ENCODE assay signal across 7 cellular contexts in genomic region chr14:31419179-31420012, GRCh38. TPM values are rescaled to one million over a fixed set of nuclear protein-coding genes. Genes with fewer than 3 reads are reported as not detected.
DNase-seq lines count a peak whose midpoint lies in the region; TF ChIP-seq lines count a peak whose summit lies in the region.

No MANE protein-coding gene starts in this region.

- no peaks in the 10 kb centered on the region for H3K27me3 ChIP-seq in neutrophil

- DNase-seq in H4 (ENCODE audit: low spot score), result peak; percentile 7
- DNase-seq in OCI-M1 (lab: John Stamatoyannopoulos, UW), result peak; percentile 52
- no peak for DNase-seq in epithelial cell of esophagus (ENCODE audit: low read depth)
- DNase-seq in posterior cingulate gyrus, result no peak
- DNase-seq in activated CD4-positive, CD25-positive, alpha-beta regulatory T cell treated with anti-CD3 and anti-CD28 coated beads, Interleukin-2, amount 50 U/mL, for 72 hours, result no peak
- DNase-seq in NCI-H446 treated with DMSO at 0.1 percent for 48 hours (lab: John Stamatoyannopoulos, UW), result no peak

- intact Hi-C loops in posterior cingulate gyrus (cut with DNase I), result loop anchor here (2.0 kb wide), 1 partner anchor 37 kb away; the partner anchor contains the start of gene DTD2

- TF ChIP-seq CTCF in epithelial cell of esophagus (IDR thresholded peaks at IDR 0.05; ENCODE audit: insufficient read depth, low read depth, low read length, missing control alignments) (no peak), neutrophil (IDR thresholded peaks at IDR 0.05) (no peak)

- no peaks in the 10 kb centered on the region for H3K9me3 ChIP-seq in neutrophil

- H3K4me3 ChIP-seq in epithelial cell of esophagus (ENCODE audit: low read length) (peak overlapping the region; percentile 85), neutrophil (ENCODE audit: low read depth in 1 of 2, low read length in 1 of 2) (peak overlapping the region; percentile 87 to 92)

- peaks cover 29% of the 10 kb centered on the region in 2 experiments for H3K4me1 ChIP-seq in neutrophil (ENCODE audit: control insufficient read depth in 1 of 2, insufficient read depth in 1 of 2, low read depth in 1 of 2, low read length in 1 of 2)

- no peaks in the 10 kb centered on the region for H3K36me3 ChIP-seq in neutrophil

- H3K27ac ChIP-seq in neutrophil, result peak overlapping the region; percentile 81

RNA-seq across cellular contexts. Expression of gene HEATR5A, which starts 1.0 kb away (rescaled TPM):
- 20.1 and 32.9 TPM in 2 replicates for total RNA-seq in H4 (2014; rRNA removed; shearing (Covaris generic))

RNA-seq across cellular contexts. Expression of gene DTD2, which starts 37.9 kb away (rescaled TPM):
- total RNA-seq in H4 (2014; rRNA removed; shearing (Covaris generic)), result 41.0 and 43.1 TPM in 2 replicates

Comparison
In these comparisons a context has a peak if more than half of its experiments do, and no peak if none do; other contexts are left out.
1. DNase-seq: peak in H4 (single experiment) and OCI-M1 (single experiment); none in epithelial cell of esophagus (single experiment), posterior cingulate gyrus (0 of 10), activated CD4-positive, CD25-positive, alpha-beta regulatory T cell treated with anti-CD3 and anti-CD28 coated beads, Interleukin-2, amount 50 U/mL, for 72 hours (single experiment) and NCI-H446 treated with DMSO at 0.1 percent for 48 hours (single experiment).